ENCODE assay signal across 8 cellular contexts in the genomic region with DNA sequence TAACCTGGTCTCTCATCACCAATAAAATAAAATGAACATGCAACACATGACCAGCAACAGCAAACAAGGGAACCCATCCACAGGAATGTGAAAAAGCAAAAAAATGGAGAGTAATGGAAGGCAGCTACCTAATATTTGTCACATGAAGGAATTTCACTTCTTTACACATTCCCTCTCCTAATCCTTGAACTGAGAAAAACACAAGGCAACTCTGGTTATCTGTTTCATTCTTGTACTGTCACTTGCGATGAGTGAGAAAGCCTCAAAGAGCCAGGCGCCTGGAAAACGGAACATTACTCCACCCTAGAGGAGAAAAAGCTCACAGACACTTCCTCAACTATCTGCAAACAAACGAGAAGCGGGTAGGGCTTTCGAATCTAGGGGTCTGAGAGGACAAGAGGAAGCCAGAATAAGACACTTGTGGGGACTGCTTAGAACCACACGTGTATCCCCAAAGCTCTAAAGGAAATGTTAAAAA. TPM values are rescaled to one million over a fixed set of nuclear protein-coding genes. Genes with fewer than 3 reads are reported as not detected.
DNase-seq lines count a peak whose midpoint lies in the region; ATAC-seq, FAIRE-seq and TF ChIP-seq lines count a peak whose summit lies in the region.

No MANE protein-coding gene starts in this region.

- no peaks in the 10 kb centered on the region for H3K9me3 ChIP-seq in lung (ENCODE audit: control insufficient read depth in 2 of 2, insufficient read depth in 1 of 2, low read length in 1 of 2)
- no peaks in the 10 kb centered on the region for H3K9me3 ChIP-seq in transverse colon

- no peaks in the 10 kb centered on the region for H3K4me1 ChIP-seq in lung (ENCODE audit: control insufficient read depth in 2 of 2, insufficient read depth in 2 of 2, low read length in 2 of 2)
- H3K4me1 ChIP-seq in transverse colon: peaks cover 0 to 16% (median 8%) of the 10 kb centered on the region in 4 donors

- peak; percentile 93 for FAIRE-seq in RCC 7860 (lab: Jason Lieb, UNC)

- no peaks in the 10 kb centered on the region for H3K9me3 Mint-ChIP-seq in HFFc6

- H3K27me3 Mint-ChIP-seq in HFFc6 (ENCODE audit: insufficient read depth): peaks cover 4% of the 10 kb centered on the region

- 0% methylated on average over 7 of the region's 7 CpGs for WGBS in lung, 2 donors
- 2 to 3% methylated on average over 7 of the region's 7 CpGs for WGBS in transverse colon (ENCODE audit: low coverage in 1 of 2), 2 donors

- ATAC-seq in lung (ENCODE audit: insufficient read depth, low FRiP score): no peak
- no peak for ATAC-seq in HG02981 (IDR thresholded peaks at IDR 0.05; ENCODE audit: unreplicated experiment)
- no peak for ATAC-seq in HG03460 (IDR thresholded peaks at IDR 0.05; ENCODE audit: unreplicated experiment)

- in situ Hi-C loops in transverse colon (cut with MboI; ENCODE audit: low pct_ligation_motif_present in 1 of 4, low pct_unique_long_range_greater_than_20kb in 1 of 4, low sequenced_read_pairs in 3 of 4): no loop called here

- H3K4me3 ChIP-seq in lung: no peak overlapping the region
- peak overlapping the region in 1 of 4 donors; percentile 12 for H3K4me3 ChIP-seq in transverse colon

- H3K4me3 Mint-ChIP-seq in HFFc6: peak overlapping the region; percentile 82

- H3K27me3 ChIP-seq in lung (ENCODE audit: control insufficient read depth, insufficient read depth): no peaks in the 10 kb centered on the region
- H3K27me3 ChIP-seq in transverse colon: no peaks in the 10 kb centered on the region

- H3K36me3 Mint-ChIP-seq in HFFc6 (ENCODE audit: low read depth): no peaks in the 10 kb centered on the region

- peaks cover 29% of the 10 kb centered on the region for H3K4me1 Mint-ChIP-seq in HFFc6 (ENCODE audit: low read depth)

- DNase-seq in DMS79 (lab: John Stamatoyannopoulos, UW) (peak; percentile 7), HFFc6 (peak; percentile 67), RCC 7860 (ENCODE audit: low spot score) (peak; percentile 87), dedifferentiated amniotic fluid mesenchymal stem cell (ENCODE audit: extremely low spot score) (peak; percentile 62), lung (ENCODE audit: low spot score) (peak; percentile 54), transverse colon (peak; percentile 67)

- H3K27ac ChIP-seq in lung (ENCODE audit: low read depth in 1 of 2, low read length in 1 of 2) (peak overlapping the region in 1 of 2 donors; percentile 46), transverse colon (peak overlapping the region; percentile 54 to 74 (median 62))

- intact Hi-C loops in transverse colon (cut with DNase I; ENCODE audit: low total_unique reads): no loop called here

- H3K36me3 ChIP-seq in lung (ENCODE audit: control insufficient read depth in 2 of 2, insufficient read depth in 2 of 2, low read length in 2 of 2) (no peaks in the 10 kb centered on the region), transverse colon (no peaks in the 10 kb centered on the region)

- H3K27ac Mint-ChIP-seq in HFFc6: peak overlapping the region; percentile 69

- TF ChIP-seq CTCF in HFFc6 (IDR thresholded peaks at IDR 0.05): peak; percentile 70
- TF ChIP-seq CTCF in lung (IDR thresholded peaks at IDR 0.05; ENCODE audit: control extremely low read depth, extremely low read depth): no peak
- TF ChIP-seq CTCF in transverse colon (IDR thresholded peaks at IDR 0.05): peak; percentile 31 to 60 (median 48)

- no peak for TF ChIP-seq POLR2A in transverse colon (IDR thresholded peaks at IDR 0.05)

- no peak for TF ChIP-seq EP300 in transverse colon (IDR thresholded peaks at IDR 0.05; ENCODE audit: low read depth)

RNA-seq across cellular contexts. Expression of gene HSF2BP, which starts 13.8 kb away (rescaled TPM):
- total RNA-seq in HFFc6 (2021; fragmentation: NEBNext Ultra II Directional; extraction: Animal tissue kit (Norgen Biotek cat#: 25700)): under 1 TPM; 0.33 to 0.90 (median 0.59) TPM
- total RNA-seq in lung (under 1 TPM; 0.60 to 0.71 TPM), transverse colon (under 1 TPM in 2 of 4 donors, not detected in 2; 0.48 to 0.82 TPM)
- under 1 TPM; 0.46 to 0.55 TPM for polyA plus RNA-seq in lung

RNA-seq across cellular contexts. Expression of gene RRP1B, which starts 13.9 kb away (rescaled TPM):
- total RNA-seq in HFFc6 (2021; fragmentation: NEBNext Ultra II Directional; extraction: Animal tissue kit (Norgen Biotek cat#: 25700)): 10 to 100 TPM; 26.9 to 34.4 (median 27.6) TPM
- total RNA-seq in lung (10 to 100 TPM; 14.6 to 18.1 TPM), transverse colon (10 to 100 TPM in 3 of 4 donors, 1 to 10 TPM in 1; 6.0 to 15.4 (median 12.0) TPM)
- polyA plus RNA-seq in lung: 10 to 100 TPM in 1 of 2 donors, 1 to 10 TPM in 1; 6.4 to 10.8 TPM

Comparison
In these comparisons a context has a peak if more than half of its experiments do, and no peak if none do; other contexts are left out.
1. DNase-seq: peak in every context shown above with its lines; median percentile 87 in RCC 7860; 67 in HFFc6; 67 in transverse colon; 62 in dedifferentiated amniotic fluid mesenchymal stem cell; 54 in lung; 7 in DMS79.